In the genomic region with DNA sequence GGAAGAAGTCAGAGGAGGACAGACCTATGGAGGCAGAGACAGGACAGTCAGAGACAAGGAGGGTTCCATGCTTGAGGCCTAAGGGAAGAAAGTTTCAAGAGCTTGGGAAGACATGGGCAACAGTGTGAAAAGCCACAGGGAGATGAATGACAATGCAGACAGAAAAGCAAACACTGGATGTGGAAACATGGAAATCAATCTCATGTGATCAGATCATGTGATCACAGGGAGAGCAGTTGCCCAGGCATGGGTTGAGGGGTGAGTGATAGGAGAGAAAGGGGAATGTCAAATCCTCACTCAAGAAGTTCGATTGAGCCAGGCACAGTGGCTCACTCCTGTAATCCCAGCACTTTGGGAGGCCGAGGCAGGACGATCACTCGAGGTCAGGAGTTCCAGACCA, we compare ENCODE assay signal across 1 cellular context.
TF ChIP-seq lines count a peak whose summit lies in the region.

No MANE protein-coding gene starts in this region.

TF ChIP-seq in HepG2, 621 proteins besides CTCF, POLR2A, EP300 and RAD21 (continued from another document):
- TF ChIP-seq, protein P1, sequence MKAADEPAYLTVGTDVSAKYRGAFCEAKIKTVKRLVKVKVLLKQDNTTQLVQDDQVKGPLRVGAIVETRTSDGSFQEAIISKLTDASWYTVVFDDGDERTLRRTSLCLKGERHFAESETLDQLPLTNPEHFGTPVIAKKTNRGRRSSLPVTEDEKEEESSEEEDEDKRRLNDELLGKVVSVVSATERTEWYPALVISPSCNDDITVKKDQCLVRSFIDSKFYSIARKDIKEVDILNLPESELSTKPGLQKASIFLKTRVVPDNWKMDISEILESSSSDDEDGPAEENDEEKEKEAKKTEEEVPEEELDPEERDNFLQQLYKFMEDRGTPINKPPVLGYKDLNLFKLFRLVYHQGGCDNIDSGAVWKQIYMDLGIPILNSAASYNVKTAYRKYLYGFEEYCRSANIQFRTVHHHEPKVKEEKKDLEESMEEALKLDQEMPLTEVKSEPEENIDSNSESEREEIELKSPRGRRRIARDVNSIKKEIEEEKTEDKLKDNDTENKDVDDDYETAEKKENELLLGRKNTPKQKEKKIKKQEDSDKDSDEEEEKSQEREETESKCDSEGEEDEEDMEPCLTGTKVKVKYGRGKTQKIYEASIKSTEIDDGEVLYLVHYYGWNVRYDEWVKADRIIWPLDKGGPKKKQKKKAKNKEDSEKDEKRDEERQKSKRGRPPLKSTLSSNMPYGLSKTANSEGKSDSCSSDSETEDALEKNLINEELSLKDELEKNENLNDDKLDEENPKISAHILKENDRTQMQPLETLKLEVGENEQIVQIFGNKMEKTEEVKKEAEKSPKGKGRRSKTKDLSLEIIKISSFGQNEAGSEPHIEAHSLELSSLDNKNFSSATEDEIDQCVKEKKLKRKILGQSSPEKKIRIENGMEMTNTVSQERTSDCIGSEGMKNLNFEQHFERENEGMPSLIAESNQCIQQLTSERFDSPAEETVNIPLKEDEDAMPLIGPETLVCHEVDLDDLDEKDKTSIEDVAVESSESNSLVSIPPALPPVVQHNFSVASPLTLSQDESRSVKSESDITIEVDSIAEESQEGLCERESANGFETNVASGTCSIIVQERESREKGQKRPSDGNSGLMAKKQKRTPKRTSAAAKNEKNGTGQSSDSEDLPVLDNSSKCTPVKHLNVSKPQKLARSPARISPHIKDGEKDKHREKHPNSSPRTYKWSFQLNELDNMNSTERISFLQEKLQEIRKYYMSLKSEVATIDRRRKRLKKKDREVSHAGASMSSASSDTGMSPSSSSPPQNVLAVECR (CRISPR knock-in tag; IDR thresholded peaks at IDR 0.05; ENCODE audit: borderline replicate concordance), result no peak
- TF ChIP-seq ZNF124 (CRISPR knock-in tag; IDR thresholded peaks at IDR 0.05) (no peak), CENPBD1 (CRISPR knock-in tag; IDR thresholded peaks at IDR 0.05; ENCODE audit: borderline replicate concordance, low read depth) (no peak), ARID5B (CRISPR knock-in tag; IDR thresholded peaks at IDR 0.05) (peak; percentile 11; the same call in 1 of the 2 replicates), ZNF550 (CRISPR knock-in tag; IDR thresholded peaks at IDR 0.05; ENCODE audit: borderline replicate concordance) (no peak), ZBTB26 (CRISPR knock-in tag; IDR thresholded peaks at IDR 0.05; ENCODE audit: borderline replicate concordance) (no peak), ZSCAN9 (CRISPR knock-in tag; IDR thresholded peaks at IDR 0.05; ENCODE audit: borderline replicate concordance) (no peak), TARDBP (CRISPR knock-in tag; IDR thresholded peaks at IDR 0.05) (no peak), PHF20 (CRISPR knock-in tag; IDR thresholded peaks at IDR 0.05) (no peak), FOXP1 (IDR thresholded peaks at IDR 0.05) (no peak), FOXP1 (CRISPR knock-in tag; IDR thresholded peaks at IDR 0.05) (no peak), ATF5 (CRISPR knock-in tag; IDR thresholded peaks at IDR 0.05; ENCODE audit: low read depth) (no peak), HMGA1 (CRISPR knock-in tag; conservative IDR thresholded peaks at IDR 0.05) (no peak), MAFK (conservative IDR thresholded peaks at IDR 0.05 in 1 of 2, IDR thresholded peaks at IDR 0.05 in 1 of 2; ENCODE audit: low read length in 2 of 2) (no peak), ZSCAN22 (CRISPR knock-in tag; IDR thresholded peaks at IDR 0.05) (no peak), SP1 (IDR thresholded peaks at IDR 0.05) (no peak), SP1 (CRISPR knock-in tag; IDR thresholded peaks at IDR 0.05) (no peak), BCL6 (CRISPR knock-in tag; IDR thresholded peaks at IDR 0.05) (peak; percentile 52), ZSCAN29 (CRISPR knock-in tag; conservative IDR thresholded peaks at IDR 0.05) (no peak), FOXK2 (IDR thresholded peaks at IDR 0.05) (peak; percentile 48; the same call in 1 of the 2 replicates), KAT8 (CRISPR knock-in tag; IDR thresholded peaks at IDR 0.05) (peak; percentile 50; the same call in 1 of the 2 replicates), SATB2 (CRISPR knock-in tag; IDR thresholded peaks at IDR 0.05) (no peak), CCDC6 (CRISPR knock-in tag; IDR thresholded peaks at IDR 0.05) (no peak), HHEX (CRISPR knock-in tag; IDR thresholded peaks at IDR 0.05) (no peak), SCMH1 (CRISPR knock-in tag; IDR thresholded peaks at IDR 0.05; ENCODE audit: borderline replicate concordance) (no peak), ZFX (CRISPR knock-in tag; IDR thresholded peaks at IDR 0.05; ENCODE audit: low read depth) (no peak), ZNF644 (CRISPR knock-in tag; IDR thresholded peaks at IDR 0.05; ENCODE audit: low read depth) (no peak), ZNF260 (CRISPR knock-in tag; IDR thresholded peaks at IDR 0.05; ENCODE audit: borderline replicate concordance, low read depth) (no peak), ZFP36L1 (CRISPR knock-in tag; IDR thresholded peaks at IDR 0.05) (no peak), ZNF703 (CRISPR knock-in tag; IDR thresholded peaks at IDR 0.05; ENCODE audit: borderline replicate concordance) (no peak), PLRG1 (conservative IDR thresholded peaks at IDR 0.05) (no peak), TP53 (CRISPR knock-in tag; conservative IDR thresholded peaks at IDR 0.05) (no peak)
- TF ChIP-seq, protein P2, sequence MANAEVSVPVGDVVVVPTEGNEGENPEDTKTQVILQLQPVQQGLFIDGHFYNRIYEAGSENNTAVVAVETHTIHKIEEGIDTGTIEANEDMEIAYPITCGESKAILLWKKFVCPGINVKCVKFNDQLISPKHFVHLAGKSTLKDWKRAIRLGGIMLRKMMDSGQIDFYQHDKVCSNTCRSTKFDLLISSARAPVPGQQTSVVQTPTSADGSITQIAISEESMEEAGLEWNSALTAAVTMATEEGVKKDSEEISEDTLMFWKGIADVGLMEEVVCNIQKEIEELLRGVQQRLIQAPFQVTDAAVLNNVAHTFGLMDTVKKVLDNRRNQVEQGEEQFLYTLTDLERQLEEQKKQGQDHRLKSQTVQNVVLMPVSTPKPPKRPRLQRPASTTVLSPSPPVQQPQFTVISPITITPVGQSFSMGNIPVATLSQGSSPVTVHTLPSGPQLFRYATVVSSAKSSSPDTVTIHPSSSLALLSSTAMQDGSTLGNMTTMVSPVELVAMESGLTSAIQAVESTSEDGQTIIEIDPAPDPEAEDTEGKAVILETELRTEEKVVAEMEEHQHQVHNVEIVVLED (CRISPR knock-in tag; IDR thresholded peaks at IDR 0.05; ENCODE audit: borderline replicate concordance), result no peak
- TF ChIP-seq, protein P3, sequence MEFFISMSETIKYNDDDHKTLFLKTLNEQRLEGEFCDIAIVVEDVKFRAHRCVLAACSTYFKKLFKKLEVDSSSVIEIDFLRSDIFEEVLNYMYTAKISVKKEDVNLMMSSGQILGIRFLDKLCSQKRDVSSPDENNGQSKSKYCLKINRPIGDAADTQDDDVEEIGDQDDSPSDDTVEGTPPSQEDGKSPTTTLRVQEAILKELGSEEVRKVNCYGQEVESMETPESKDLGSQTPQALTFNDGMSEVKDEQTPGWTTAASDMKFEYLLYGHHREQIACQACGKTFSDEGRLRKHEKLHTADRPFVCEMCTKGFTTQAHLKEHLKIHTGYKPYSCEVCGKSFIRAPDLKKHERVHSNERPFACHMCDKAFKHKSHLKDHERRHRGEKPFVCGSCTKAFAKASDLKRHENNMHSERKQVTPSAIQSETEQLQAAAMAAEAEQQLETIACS (CRISPR knock-in tag; IDR thresholded peaks at IDR 0.05), result no peak
- TF ChIP-seq, protein P4, sequence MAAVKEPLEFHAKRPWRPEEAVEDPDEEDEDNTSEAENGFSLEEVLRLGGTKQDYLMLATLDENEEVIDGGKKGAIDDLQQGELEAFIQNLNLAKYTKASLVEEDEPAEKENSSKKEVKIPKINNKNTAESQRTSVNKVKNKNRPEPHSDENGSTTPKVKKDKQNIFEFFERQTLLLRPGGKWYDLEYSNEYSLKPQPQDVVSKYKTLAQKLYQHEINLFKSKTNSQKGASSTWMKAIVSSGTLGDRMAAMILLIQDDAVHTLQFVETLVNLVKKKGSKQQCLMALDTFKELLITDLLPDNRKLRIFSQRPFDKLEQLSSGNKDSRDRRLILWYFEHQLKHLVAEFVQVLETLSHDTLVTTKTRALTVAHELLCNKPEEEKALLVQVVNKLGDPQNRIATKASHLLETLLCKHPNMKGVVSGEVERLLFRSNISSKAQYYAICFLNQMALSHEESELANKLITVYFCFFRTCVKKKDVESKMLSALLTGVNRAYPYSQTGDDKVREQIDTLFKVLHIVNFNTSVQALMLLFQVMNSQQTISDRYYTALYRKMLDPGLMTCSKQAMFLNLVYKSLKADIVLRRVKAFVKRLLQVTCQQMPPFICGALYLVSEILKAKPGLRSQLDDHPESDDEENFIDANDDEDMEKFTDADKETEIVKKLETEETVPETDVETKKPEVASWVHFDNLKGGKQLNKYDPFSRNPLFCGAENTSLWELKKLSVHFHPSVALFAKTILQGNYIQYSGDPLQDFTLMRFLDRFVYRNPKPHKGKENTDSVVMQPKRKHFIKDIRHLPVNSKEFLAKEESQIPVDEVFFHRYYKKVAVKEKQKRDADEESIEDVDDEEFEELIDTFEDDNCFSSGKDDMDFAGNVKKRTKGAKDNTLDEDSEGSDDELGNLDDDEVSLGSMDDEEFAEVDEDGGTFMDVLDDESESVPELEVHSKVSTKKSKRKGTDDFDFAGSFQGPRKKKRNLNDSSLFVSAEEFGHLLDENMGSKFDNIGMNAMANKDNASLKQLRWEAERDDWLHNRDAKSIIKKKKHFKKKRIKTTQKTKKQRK (IDR thresholded peaks at IDR 0.05; ENCODE audit: low read length), result no peak
- TF ChIP-seq, protein P5, sequence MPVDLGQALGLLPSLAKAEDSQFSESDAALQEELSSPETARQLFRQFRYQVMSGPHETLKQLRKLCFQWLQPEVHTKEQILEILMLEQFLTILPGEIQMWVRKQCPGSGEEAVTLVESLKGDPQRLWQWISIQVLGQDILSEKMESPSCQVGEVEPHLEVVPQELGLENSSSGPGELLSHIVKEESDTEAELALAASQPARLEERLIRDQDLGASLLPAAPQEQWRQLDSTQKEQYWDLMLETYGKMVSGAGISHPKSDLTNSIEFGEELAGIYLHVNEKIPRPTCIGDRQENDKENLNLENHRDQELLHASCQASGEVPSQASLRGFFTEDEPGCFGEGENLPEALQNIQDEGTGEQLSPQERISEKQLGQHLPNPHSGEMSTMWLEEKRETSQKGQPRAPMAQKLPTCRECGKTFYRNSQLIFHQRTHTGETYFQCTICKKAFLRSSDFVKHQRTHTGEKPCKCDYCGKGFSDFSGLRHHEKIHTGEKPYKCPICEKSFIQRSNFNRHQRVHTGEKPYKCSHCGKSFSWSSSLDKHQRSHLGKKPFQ (CRISPR knock-in tag; IDR thresholded peaks at IDR 0.05; ENCODE audit: insufficient replicate concordance), result no peak
TF ChIP-seq in HepG2: peak in this region for 16.
